In the genomic region with DNA sequence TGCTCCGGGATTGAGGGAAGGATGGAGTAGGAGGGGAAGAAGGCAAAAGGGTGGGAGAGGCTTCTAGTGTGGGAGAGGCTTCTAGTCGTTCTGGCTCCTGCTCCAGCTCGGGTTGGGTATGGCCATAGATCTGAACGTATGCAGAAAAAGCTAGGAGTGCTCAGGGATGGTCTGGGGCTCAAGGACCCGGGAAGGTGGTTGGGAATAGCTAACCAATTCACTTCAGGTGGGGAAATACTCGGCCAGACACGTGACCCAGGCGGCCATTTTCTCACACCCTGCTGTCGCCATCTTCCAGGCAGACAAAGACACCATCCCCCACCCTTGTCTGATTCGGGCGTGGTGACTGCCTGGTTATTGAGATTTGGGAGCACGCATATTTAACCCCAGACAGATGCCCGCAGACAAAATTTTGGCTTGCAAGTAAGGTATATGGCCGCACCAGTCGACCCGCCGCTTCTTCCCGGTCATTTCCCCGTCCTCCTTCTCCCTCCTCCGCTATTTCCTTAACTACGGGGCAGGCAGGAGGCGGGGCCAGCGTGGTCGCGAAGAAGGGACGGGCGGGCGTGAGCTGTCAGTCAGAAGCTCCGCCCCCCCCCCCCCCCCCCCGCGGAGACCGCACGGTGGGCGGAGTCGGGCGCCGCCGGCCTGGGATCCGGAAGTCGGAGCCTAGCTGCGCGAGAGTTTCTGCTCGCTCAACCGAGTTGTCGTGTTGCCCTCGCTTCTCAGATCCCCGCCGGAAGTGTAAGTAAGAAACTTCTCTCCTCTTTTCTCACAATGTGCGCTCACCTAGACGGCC, we compare ENCODE assay signal across 8 cellular contexts. TPM values are rescaled to one million over a fixed set of nuclear protein-coding genes. Genes with fewer than 3 reads are reported as not detected.
DNase-seq lines count a peak whose midpoint lies in the region; ATAC-seq and TF ChIP-seq lines count a peak whose summit lies in the region.

A gene with protein sequence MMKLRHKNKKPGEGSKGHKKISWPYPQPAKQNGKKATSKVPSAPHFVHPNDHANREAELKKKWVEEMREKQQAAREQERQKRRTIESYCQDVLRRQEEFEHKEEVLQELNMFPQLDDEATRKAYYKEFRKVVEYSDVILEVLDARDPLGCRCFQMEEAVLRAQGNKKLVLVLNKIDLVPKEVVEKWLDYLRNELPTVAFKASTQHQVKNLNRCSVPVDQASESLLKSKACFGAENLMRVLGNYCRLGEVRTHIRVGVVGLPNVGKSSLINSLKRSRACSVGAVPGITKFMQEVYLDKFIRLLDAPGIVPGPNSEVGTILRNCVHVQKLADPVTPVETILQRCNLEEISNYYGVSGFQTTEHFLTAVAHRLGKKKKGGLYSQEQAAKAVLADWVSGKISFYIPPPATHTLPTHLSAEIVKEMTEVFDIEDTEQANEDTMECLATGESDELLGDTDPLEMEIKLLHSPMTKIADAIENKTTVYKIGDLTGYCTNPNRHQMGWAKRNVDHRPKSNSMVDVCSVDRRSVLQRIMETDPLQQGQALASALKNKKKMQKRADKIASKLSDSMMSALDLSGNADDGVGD (plus strand): TSS at position 661 of the 799 bp plus-strand sequence. CDS start 2,348 bp downstream, outside the sequence.

- H3K27ac Mint-ChIP-seq in activated naive CD4-positive, alpha-beta T cell treated with anti-CD3 and anti-CD28 coated beads, Interleukin-2, amount 50 U/mL, for 24 hours, result peak within 1 kb of the TSS; percentile 95

- peaks cover 37% of the 10 kb centered on the region for H3K4me1 Mint-ChIP-seq in activated naive CD4-positive, alpha-beta T cell treated with anti-CD3 and anti-CD28 coated beads, Interleukin-2, amount 50 U/mL, for 24 hours

- H3K9me3 ChIP-seq in osteoblast (ENCODE audit: low read depth, low read length), result peaks cover 3% of the 10 kb centered on the region
- no peaks in the 10 kb centered on the region for H3K9me3 ChIP-seq in testis

- H3K4me3 Mint-ChIP-seq in activated naive CD4-positive, alpha-beta T cell treated with anti-CD3 and anti-CD28 coated beads, Interleukin-2, amount 50 U/mL, for 24 hours, result peak within 1 kb of the TSS; percentile 96

- H3K9me3 Mint-ChIP-seq in activated naive CD4-positive, alpha-beta T cell treated with anti-CD3 and anti-CD28 coated beads, Interleukin-2, amount 50 U/mL, for 24 hours, result no peaks in the 10 kb centered on the region

- H3K4me2 ChIP-seq in osteoblast (ENCODE audit: insufficient read depth, low read length), result peak within 1 kb of the TSS; percentile 93

- H3K27me3 Mint-ChIP-seq in activated naive CD4-positive, alpha-beta T cell treated with anti-CD3 and anti-CD28 coated beads, Interleukin-2, amount 50 U/mL, for 24 hours, result no peaks in the 10 kb centered on the region

- peak within 1 kb of the TSS; percentile 90 for H2AFZ ChIP-seq in osteoblast (ENCODE audit: low read length)

- H3K36me3 ChIP-seq in osteoblast (ENCODE audit: insufficient read depth, low read length) (peaks cover 6% of the 10 kb centered on the region), testis (ENCODE audit: low read depth, missing control alignments) (no peaks in the 10 kb centered on the region)

- TF ChIP-seq CTCF in osteoblast (IDR thresholded peaks at IDR 0.05; ENCODE audit: extremely low read depth, low read depth, low read length), result no peak
- no peak for TF ChIP-seq CTCF in testis (IDR thresholded peaks at IDR 0.05)

- peak; percentile 88 for ATAC-seq in HG02610 (IDR thresholded peaks at IDR 0.05; ENCODE audit: unreplicated experiment)
- ATAC-seq in SK-N-SH treated with all-trans-retinoic acid at 6 μM for 48 hours, result peak; percentile 92

- no peaks in the 10 kb centered on the region for H3K27me3 ChIP-seq in osteoblast (ENCODE audit: insufficient read depth, low read length)
- H3K27me3 ChIP-seq in testis, result no peaks in the 10 kb centered on the region

- TF ChIP-seq POLR2A in testis (IDR thresholded peaks at IDR 0.05), result no peak

- H3K4me3 ChIP-seq in GM08714 (ENCODE audit: low read length) (peak within 1 kb of the TSS; percentile 89), osteoblast (ENCODE audit: insufficient read depth, low read length) (peak within 1 kb of the TSS; percentile 78), testis (peak within 1 kb of the TSS; percentile 63 to 71)

- DNase-seq in NCI-H1092 treated with DMSO at 0.1 percent for 48 hours (lab: John Stamatoyannopoulos, UW) (peak; percentile 92), glomerular visceral epithelial cell (ENCODE audit: extremely low spot score) (peak; percentile 89), osteoblast (ENCODE audit: insufficient read length, low spot score, missing footprints) (peak; percentile 90), testis (peak; percentile 90)

- H3K27ac ChIP-seq in osteoblast (ENCODE audit: low read depth, low read length) (peak within 1 kb of the TSS; percentile 77), testis (peak within 1 kb of the TSS; percentile 42 to 77)

- intact Hi-C loops in testis (cut with DNase I; ENCODE audit: low total_unique reads), result no loop called here

- peaks cover 12% of the 10 kb centered on the region for H3K4me1 ChIP-seq in osteoblast (ENCODE audit: insufficient read depth, low read length)
- no peaks in the 10 kb centered on the region for H3K4me1 ChIP-seq in testis

- H4K20me1 ChIP-seq in osteoblast (ENCODE audit: insufficient read depth, low read length), result no peaks in the 10 kb centered on the region

- peaks cover 40% of the 10 kb centered on the region for H3K79me2 ChIP-seq in osteoblast (ENCODE audit: insufficient read depth, low read length)

- WGBS in testis, 2 donors, result 0 to 4% methylated on average over 9 to 46 of the region's 50 CpGs

- peaks cover 16% of the 10 kb centered on the region for H3K36me3 Mint-ChIP-seq in activated naive CD4-positive, alpha-beta T cell treated with anti-CD3 and anti-CD28 coated beads, Interleukin-2, amount 50 U/mL, for 24 hours

TF ChIP-seq in SK-N-SH treated with all-trans-retinoic acid at 6 μM for 48 hours, 23 proteins besides CTCF, POLR2A, EP300 and RAD21:
- no peak for TF ChIP-seq ZNF565 (CRISPR knock-in tag; conservative IDR thresholded peaks at IDR 0.05; ENCODE audit: low read depth)
- 0 out of 2 replicates have a peak, but pooled peaks have one; percentile 19 for TF ChIP-seq ESRRG (CRISPR knock-in tag; IDR thresholded peaks at IDR 0.05)
- no peak for TF ChIP-seq ZC3H10 (CRISPR knock-in tag; IDR thresholded peaks at IDR 0.05)
- no peak for TF ChIP-seq GLIS3 (CRISPR knock-in tag; IDR thresholded peaks at IDR 0.05)
- TF ChIP-seq CSDC2 (CRISPR knock-in tag; IDR thresholded peaks at IDR 0.05), result 0 out of 2 replicates have a peak, but pooled peaks have one; percentile 71
- no peak for TF ChIP-seq ZNF70 (CRISPR knock-in tag; IDR thresholded peaks at IDR 0.05)
- 0 out of 2 replicates have a peak, but pooled peaks have one; percentile 28 for TF ChIP-seq ZFP3 (CRISPR knock-in tag; IDR thresholded peaks at IDR 0.05)
- TF ChIP-seq ZNF8 (CRISPR knock-in tag; IDR thresholded peaks at IDR 0.05), result no peak
TF ChIP-seq in SK-N-SH treated with all-trans-retinoic acid at 6 μM for 48 hours: peak in this region for 3.

RNA-seq across cellular contexts. Expression of the gene that starts here (rescaled TPM):
- total RNA-seq in osteoblast (39.5 and 39.8 TPM in 2 replicates), testis (10 to 100 TPM; 27.6 to 32.3 TPM)
- 7.4 TPM for polyA plus RNA-seq in testis (ENCODE audit: insufficient read depth, low read depth, low replicate concordance)

Comparison
In these comparisons a context has a peak if more than half of its experiments do, and no peak if none do; other contexts are left out.
1. Peak in every context shown above with its lines: DNase-seq, ATAC-seq, H3K4me3 ChIP-seq and H3K27ac ChIP-seq.